In the genomic region with DNA sequence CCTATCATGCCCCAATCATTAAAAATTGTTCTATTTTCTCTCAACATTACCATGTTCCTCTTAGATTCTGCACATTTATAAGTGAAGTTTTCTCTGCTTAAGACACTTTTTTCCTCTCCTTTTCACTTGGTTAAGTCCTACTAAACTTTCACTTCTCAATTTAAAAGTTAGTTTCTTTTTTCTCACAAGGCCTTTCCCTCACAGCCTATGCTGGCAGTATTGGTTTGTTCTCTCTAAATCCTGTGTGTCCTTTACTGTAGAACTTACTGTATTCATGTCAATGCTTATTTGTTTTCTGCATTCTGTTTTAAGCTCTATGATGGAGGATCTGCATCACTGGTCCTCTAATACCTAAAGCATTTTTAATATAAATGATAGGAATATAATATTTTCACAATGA, we compare ENCODE assay signal across 37 cellular contexts.
"Had no signal": no experiment of that assay in that cellular context is flagged by ENCODE, and none has a peak within 500 bp of the region (broad histone marks: within the 10 kb centered on the region; RNA-seq: fewer than 3 reads in every experiment).

No MANE protein-coding gene starts in this region.

- H3K27me3 ChIP-seq: ascending aorta, cardiac muscle cell, SJCRH30 had no signal

- H3K9ac ChIP-seq: KMS-11 had no signal

- H3K36me3 ChIP-seq: ascending aorta, cardiac muscle cell, SJCRH30 had no signal

- H3K4me3 ChIP-seq: ascending aorta, cardiac muscle cell, PC-9, SJCRH30, SK-N-MC had no signal

- H3K4me1 Mint-ChIP-seq: activated CD4-positive, alpha-beta memory T cell treated with anti-CD3 and anti-CD28 coated beads, Interleukin-2, amount 10 ng/mL, durations not matched to agents 7 days and 5 days; activated naive CD8-positive, alpha-beta T cell treated with anti-CD3 and anti-CD28 coated beads, Interleukin-2, amount 10 ng/mL, durations not matched to agents 7 days and 5 days; activated T-helper 17 cell treated with anti-CD3 and anti-CD28 coated beads, Interleukin-2, amount 50 U/mL, for 72 hours; central memory CD8-positive, alpha-beta T cell; WTC11 had no signal

- H3K27ac ChIP-seq: ascending aorta, cardiac muscle cell, KMS-11, PC-9, RWPE1, SJCRH30, SK-N-MC had no signal

- H3K27ac Mint-ChIP-seq: activated CD4-positive, alpha-beta memory T cell treated with anti-CD3 and anti-CD28 coated beads, Interleukin-2, amount 10 ng/mL, durations not matched to agents 7 days and 5 days; activated naive CD8-positive, alpha-beta T cell treated with anti-CD3 and anti-CD28 coated beads, Interleukin-2, amount 10 ng/mL, durations not matched to agents 7 days and 5 days; activated T-cell treated with anti-CD3 and anti-CD28 coated beads, Interleukin-2, amount 50 U/mL, for 72 hours; activated T-helper 17 cell treated with anti-CD3 and anti-CD28 coated beads, Interleukin-2, amount 50 U/mL, for 72 hours; T-helper 1 cell treated with Interleukin-12 subunit alpha and Interleukin-12 subunit beta and Interleukin-4 antibody, amounts not matched to agents 30 μg/mL and 1 μg/mL, for 36 hours; T-helper 2 cell treated with Interferon-gamma antibody and Interleukin-4, amounts not matched to agents 5 μg/mL and 100 μg/mL, for 36 hours; WTC11 had no signal

- DNase-seq: activated CD4-positive, alpha-beta memory T cell treated with anti-CD3 and anti-CD28 coated beads, Interleukin-2, amount 10 ng/mL, durations not matched to agents 7 days and 5 days; activated CD4-positive, alpha-beta T cell treated with anti-CD3 and anti-CD28 coated beads for 4 hours; activated CD4-positive, alpha-beta T cell treated with anti-CD3 and anti-CD28 coated beads, Interleukin-2, amount 50 U/mL, for 1 hour; activated CD4-positive, CD25-positive, alpha-beta regulatory T cell treated with anti-CD3 and anti-CD28 coated beads, Interleukin-2, amount 50 U/mL, for 72 hours; activated effector memory CD4-positive, alpha-beta T cell treated with anti-CD3 and anti-CD28 coated beads, Interleukin-2, amount 50 U/mL, for 16 hours; activated naive CD4-positive, alpha-beta T cell; activated naive CD4-positive, alpha-beta T cell treated with anti-CD3 and anti-CD28 coated beads, Interleukin-2, amount 50 U/mL, for 16 hours; activated naive CD8-positive, alpha-beta T cell treated with anti-CD3 and anti-CD28 coated beads, Interleukin-2, amount 10 ng/mL, durations not matched to agents 7 days and 5 days; activated T-cell treated with anti-CD3 and anti-CD28 coated beads, Interleukin-2, amount 50 U/mL, for 1 hour; activated T-cell treated with anti-CD3 and anti-CD28 coated beads, Interleukin-2, amount 50 U/mL, for 72 hours; amygdala; MM.1S; NCI-H1092 treated with DMSO at 0.1 percent for 48 hours; NCI-H1417; NCI-H146; NCI-H187; NCI-H2029 treated with DMSO at 0.1 percent for 48 hours; NCI-H2107; NCI-H2171; NCI-H510A; NCI-H526; NCI-H748 treated with DMSO at 0.1 percent for 48 hours; NK-92 treated with Interleukin-12 subunit alpha and Interleukin-12 subunit beta, amount 100 ng/mL, for 24 hours; PC-9; SJCRH30 had no signal

- H3K4me3 Mint-ChIP-seq: activated CD4-positive, alpha-beta memory T cell treated with anti-CD3 and anti-CD28 coated beads, Interleukin-2, amount 10 ng/mL, durations not matched to agents 7 days and 5 days; activated naive CD8-positive, alpha-beta T cell treated with anti-CD3 and anti-CD28 coated beads, Interleukin-2, amount 10 ng/mL, durations not matched to agents 7 days and 5 days; activated T-cell treated with anti-CD3 and anti-CD28 coated beads, Interleukin-2, amount 50 U/mL, for 72 hours; activated T-helper 17 cell treated with anti-CD3 and anti-CD28 coated beads, Interleukin-2, amount 50 U/mL, for 72 hours; central memory CD8-positive, alpha-beta T cell; T-helper 1 cell treated with Interleukin-12 subunit alpha and Interleukin-12 subunit beta and Interleukin-4 antibody, amounts not matched to agents 30 μg/mL and 1 μg/mL, for 36 hours; T-helper 2 cell treated with Interferon-gamma antibody and Interleukin-4, amounts not matched to agents 5 μg/mL and 100 μg/mL, for 36 hours; WTC11 had no signal

- H3K9me3 ChIP-seq: ascending aorta, SJCRH30 had no signal

- H3K9me3 Mint-ChIP-seq: activated naive CD8-positive, alpha-beta T cell treated with anti-CD3 and anti-CD28 coated beads, Interleukin-2, amount 10 ng/mL, durations not matched to agents 7 days and 5 days; WTC11 had no signal

- FAIRE-seq: RCC 7860 had no signal

- H3K27me3 Mint-ChIP-seq: activated CD4-positive, alpha-beta memory T cell treated with anti-CD3 and anti-CD28 coated beads, Interleukin-2, amount 10 ng/mL, durations not matched to agents 7 days and 5 days; activated naive CD8-positive, alpha-beta T cell treated with anti-CD3 and anti-CD28 coated beads, Interleukin-2, amount 10 ng/mL, durations not matched to agents 7 days and 5 days; activated T-helper 17 cell treated with anti-CD3 and anti-CD28 coated beads, Interleukin-2, amount 50 U/mL, for 72 hours; central memory CD8-positive, alpha-beta T cell had no signal

- H3K36me3 Mint-ChIP-seq: activated naive CD8-positive, alpha-beta T cell treated with anti-CD3 and anti-CD28 coated beads, Interleukin-2, amount 10 ng/mL, durations not matched to agents 7 days and 5 days; WTC11 had no signal

- H2AFZ ChIP-seq: PC-9 had no signal

- H3K4me2 ChIP-seq: KMS-11, PC-9 had no signal

- H3K4me1 ChIP-seq: ascending aorta, SJCRH30 had no signal

- ATAC-seq: activated T-cell treated with anti-CD3 and anti-CD28 coated beads, Interleukin-2, amount 50 U/mL, for 72 hours; activated T-helper 17 cell treated with anti-CD3 and anti-CD28 coated beads, Interleukin-2, amount 50 U/mL, for 72 hours; Right ventricle myocardium inferior; WTC11 had no signal
